23 cellular contexts compared by ENCODE assay signal in genomic region chr7:123657304-123657685, GRCh38. TPM values are rescaled to one million over a fixed set of nuclear protein-coding genes. Genes with fewer than 3 reads are reported as not detected.
DNase-seq lines count a peak whose midpoint lies in the region; ATAC-seq, FAIRE-seq and TF ChIP-seq lines count a peak whose summit lies in the region.
"Had no signal": no experiment of that assay in that cellular context is flagged by ENCODE, and none has a peak within 500 bp of the region (broad histone marks: within the 10 kb centered on the region; RNA-seq: fewer than 3 reads in every experiment).

No MANE protein-coding gene starts in this region.

- peaks cover 3% of the 10 kb centered on the region for H3K36me3 Mint-ChIP-seq in T-helper 17 cell (ENCODE audit: low read depth)

- no peak for FAIRE-seq in endothelial cell of umbilical vein (lab: Jason Lieb, UNC)
- FAIRE-seq: GM12878 had no signal

- H3K9ac ChIP-seq in endothelial cell of umbilical vein (replicated peaks; ENCODE audit: extremely low read depth, insufficient read depth, low read length), result no peak overlapping the region
- peak overlapping the region; percentile 93 to 99 (median 99) for H3K9ac ChIP-seq in skeletal muscle tissue (ENCODE audit: low read depth in 1 of 3, low read length in 3 of 3)
- H3K9ac ChIP-seq: BLaER1 had no signal

- peak; percentile 39 to 54 for ATAC-seq in left cardiac atrium
- peak; percentile 21 for ATAC-seq in mucosa of descending colon
- no peak for ATAC-seq in T-helper 17 cell
- ATAC-seq: GM12878, Panc1 had no signal

- POLR2A ChIA-PET in endothelial cell of umbilical vein (lab: Charles Lee), result no interaction called here

- TF ChIP-seq CTCF in endothelial cell of umbilical vein (IDR thresholded peaks at IDR 0.05; ENCODE audit: extremely low read depth in 1 of 2, insufficient read depth in 1 of 2, low read depth in 1 of 2, low read length in 2 of 2), result no peak
- no peak for TF ChIP-seq CTCF in mucosa of descending colon (IDR thresholded peaks at IDR 0.05)
- no peak for TF ChIP-seq CTCF in tibial nerve (IDR thresholded peaks at IDR 0.05)

- BruUV-seq in endothelial cell of umbilical vein (replicated peaks; lab: Mats Ljungman, UMichigan), result no TSS peak

- H4K20me1 ChIP-seq in endothelial cell of umbilical vein (replicated peaks; ENCODE audit: control insufficient read depth, extremely low read depth, insufficient read depth, low read length), result no peaks in the 10 kb centered on the region
- H4K20me1 ChIP-seq: BLaER1 had no signal

- no peaks in the 10 kb centered on the region for H3K4me1 Mint-ChIP-seq in T-helper 17 cell

- no peaks in the 10 kb centered on the region for H3K79me2 ChIP-seq in endothelial cell of umbilical vein (ENCODE audit: control insufficient read depth, insufficient read depth, low read length)

- peaks cover 38% of the 10 kb centered on the region for H3K27me3 Mint-ChIP-seq in T-helper 17 cell

- H3K9me1 ChIP-seq in endothelial cell of umbilical vein (replicated peaks; ENCODE audit: control insufficient read depth, extremely low read depth, insufficient read depth, low read length), result no peaks in the 10 kb centered on the region

- TF ChIP-seq POLR2A in endothelial cell of umbilical vein (IDR thresholded peaks at IDR 0.05; ENCODE audit: low read depth, low read length) (no peak), tibial nerve (IDR thresholded peaks at IDR 0.05) (no peak)

- dilution Hi-C loops in endothelial cell of umbilical vein (cut with MboI; ENCODE audit: extremely low pct_ligation_motif_present, low sequenced_read_pairs), result no loop called here

- H3K27ac ChIP-seq in endothelial cell of umbilical vein (ENCODE audit: insufficient read depth, low read depth, low read length) (no peak overlapping the region), skeletal muscle tissue (ENCODE audit: low read depth, low read length) (peak overlapping the region; percentile 98), tibial nerve (no peak overlapping the region)
- H3K27ac ChIP-seq: BLaER1, SJCRH30 had no signal

- no peak overlapping the region for H3K27ac Mint-ChIP-seq in T-helper 17 cell
- H3K27ac Mint-ChIP-seq: CD4-positive, alpha-beta T cell had no signal

- TF ChIP-seq EP300 in tibial nerve (IDR thresholded peaks at IDR 0.05), result no peak

- peaks cover 2% of the 10 kb centered on the region in 2 experiments for H3K27me3 ChIP-seq in endothelial cell of umbilical vein (ENCODE audit: control insufficient read depth in 2 of 2, insufficient read depth in 2 of 2, low read length in 2 of 2)
- no peaks in the 10 kb centered on the region for H3K27me3 ChIP-seq in skeletal muscle tissue (ENCODE audit: control insufficient read depth in 3 of 3, insufficient read depth in 3 of 3, low read length in 3 of 3)
- H3K27me3 ChIP-seq in tibial nerve, result no peaks in the 10 kb centered on the region
- H3K27me3 ChIP-seq: BLaER1, SJCRH30 had no signal

- WGBS in tibial nerve, 2 donors, result 70 to 71% methylated on average over 1 of the region's 1 CpG

- H3K4me1 ChIP-seq in endothelial cell of umbilical vein (ENCODE audit: control insufficient read depth, extremely low read depth, insufficient read depth, low read length) (peaks cover 4% of the 10 kb centered on the region), mucosa of descending colon (ENCODE audit: low read depth) (no peaks in the 10 kb centered on the region), skeletal muscle tissue (ENCODE audit: control insufficient read depth in 3 of 3, insufficient read depth in 3 of 3, low read length in 3 of 3) (peaks cover 4 to 8% (median 4%) of the 10 kb centered on the region in 3 donors), tibial nerve (no peaks in the 10 kb centered on the region)
- H3K4me1 ChIP-seq: BLaER1 had no signal

- H3K36me3 ChIP-seq in endothelial cell of umbilical vein (ENCODE audit: control insufficient read depth in 2 of 2, extremely low read depth in 1 of 2, insufficient read depth in 2 of 2, low read length in 2 of 2), result no peaks in the 10 kb centered on the region
- no peaks in the 10 kb centered on the region for H3K36me3 ChIP-seq in mucosa of descending colon (ENCODE audit: low read depth)
- peaks cover 18 to 48% (median 19%) of the 10 kb centered on the region in 3 donors for H3K36me3 ChIP-seq in skeletal muscle tissue (ENCODE audit: control insufficient read depth in 3 of 3, insufficient read depth in 3 of 3, low read length in 3 of 3)
- no peaks in the 10 kb centered on the region for H3K36me3 ChIP-seq in tibial nerve
- H3K36me3 ChIP-seq: BLaER1, SJCRH30 had no signal

- H3K4me3 Mint-ChIP-seq in T-helper 17 cell, result no peak overlapping the region
- H3K4me3 Mint-ChIP-seq: CD4-positive, alpha-beta T cell had no signal

- CTCF ChIA-PET in endothelial cell of umbilical vein (lab: Charles Lee), result interaction anchor here (0.7 kb wide), 1 partner anchor 34 kb away, joined by 3 read pairs; no protein-coding TSS in a partner anchor

- H3K9me3 ChIP-seq in endothelial cell of umbilical vein (replicated peaks; ENCODE audit: control insufficient read depth, insufficient read depth, low read length), result no peaks in the 10 kb centered on the region
- H3K9me3 ChIP-seq in mucosa of descending colon, result no peaks in the 10 kb centered on the region
- H3K9me3 ChIP-seq in skeletal muscle tissue (ENCODE audit: control insufficient read depth in 3 of 3, low read length in 3 of 3), result no peaks in the 10 kb centered on the region
- no peaks in the 10 kb centered on the region for H3K9me3 ChIP-seq in tibial nerve
- no peaks in the 10 kb centered on the region for H3K9me3 ChIP-seq in T-helper 17 cell (ENCODE audit: control insufficient read depth, low read length, poor library complexity, severe bottlenecking)
- H3K9me3 ChIP-seq: BLaER1, SJCRH30 had no signal

- DNase-seq in endothelial cell of umbilical vein (ENCODE audit: low read depth, low spot score), result no peak
- DNase-seq in left cardiac atrium, result no peak
- no peak for DNase-seq in mucosa of descending colon
- DNase-seq in tibial nerve (ENCODE audit: low spot score in 2 of 2), result no peak
- no peak for DNase-seq in T-helper 17 cell
- DNase-seq in NCI-H1105 (lab: John Stamatoyannopoulos, UW), result no peak
- DNase-seq: CD4-positive, alpha-beta T cell; COR-L47; DND-41; H7; KBM-7; MM.1S; NCI-H1092; NCI-H1436 treated with DMSO at 0.1 percent for 48 hours; NCI-H1930; NCI-H2227 treated with DMSO at 0.1 percent for 48 hours; NCI-H510A treated with DMSO at 0.1 percent for 48 hours; NCI-H748 treated with DMSO at 0.1 percent for 48 hours; SJCRH30 had no signal

- H3K4me3 ChIP-seq in endothelial cell of umbilical vein (replicated peaks in 1 of 3; ENCODE audit: insufficient read depth in 1 of 3, low read depth in 1 of 3, low read length in 3 of 3) (no peak overlapping the region), mucosa of descending colon (no peak overlapping the region), skeletal muscle tissue (ENCODE audit: low read length in 3 of 3) (peak overlapping the region; percentile 73 to 95 (median 92)), tibial nerve (no peak overlapping the region)
- H3K4me3 ChIP-seq: BLaER1, GM12878, SJCRH30 had no signal

- intact Hi-C loops in endothelial cell of umbilical vein (cut with micrococcal nuclease), result no loop called here
- intact Hi-C loops in left cardiac atrium (cut with DNase I), result no loop called here
- intact Hi-C loops in mucosa of descending colon (cut with DNase I, micrococcal nuclease), result no loop called here

- H3K4me2 ChIP-seq in endothelial cell of umbilical vein (ENCODE audit: insufficient read depth, low read length), result no peak overlapping the region
- H3K4me2 ChIP-seq: BLaER1 had no signal

- H2AFZ ChIP-seq in endothelial cell of umbilical vein (ENCODE audit: low read depth, low read length), result peak overlapping the region; percentile 26

TF ChIP-seq in endothelial cell of umbilical vein, 7 proteins besides CTCF, POLR2A, EP300 and RAD21:
- TF ChIP-seq GATA2 (IDR thresholded peaks at IDR 0.05; ENCODE audit: insufficient read depth, insufficient read length, low read depth, low read length), result no peak
- no peak for TF ChIP-seq FOS (IDR thresholded peaks at IDR 0.05; ENCODE audit: borderline replicate concordance, insufficient read depth, low read length)

RNA-seq across cellular contexts. Expression of gene LMOD2, which starts 1.6 kb away (rescaled TPM):
- total RNA-seq in endothelial cell of umbilical vein, result not detected in 2 replicates
- polyA plus RNA-seq in endothelial cell of umbilical vein, result not detected in 2 replicates
- 0.03 TPM in 1 of 2 replicates, not detected in the other for polyA plus RNA-seq in endothelial cell of umbilical vein (2011; cell fraction: cytosol; rRNA removed)
- polyA plus RNA-seq in endothelial cell of umbilical vein (2011; cell fraction: nucleus; rRNA removed), result 0.08 TPM in 1 of 2 replicates, not detected in the other
- polyA plus RNA-seq in endothelial cell of umbilical vein (2012), result not detected in 2 replicates
- not detected in 2 replicates for polyA minus RNA-seq in endothelial cell of umbilical vein
- not detected for polyA minus RNA-seq in endothelial cell of umbilical vein (2011; cell fraction: cytosol; rRNA and poly(A)+ RNA removed)
- polyA minus RNA-seq in endothelial cell of umbilical vein (2011; cell fraction: nucleus; rRNA and poly(A)+ RNA removed), result not detected in 2 replicates
- total RNA-seq in left cardiac atrium, result 100 to 1,000 TPM; 220 to 376 TPM
- total RNA-seq in mucosa of descending colon, result under 1 TPM in 1 of 3 donors, not detected in 2; 0.63 TPM
- 34.4 TPM for total RNA-seq in skeletal muscle tissue
- not detected for total RNA-seq in tibial nerve
- not detected for total RNA-seq in T-helper 17 cell
- total RNA-seq: CD4-positive, alpha-beta T cell; GM12878; H7 had no signal
- polyA plus RNA-seq: GM12878 had no signal

RNA-seq across cellular contexts. Expression of gene ASB15, which starts 55.7 kb away (rescaled TPM):
- total RNA-seq in endothelial cell of umbilical vein (not detected in 2 replicates), left cardiac atrium (10 to 100 TPM; 18.9 to 34.3 TPM), mucosa of descending colon (not detected), skeletal muscle tissue (2.6 TPM), tibial nerve (not detected), T-helper 17 cell (not detected)
- polyA plus RNA-seq in endothelial cell of umbilical vein, result not detected in 2 replicates
- polyA plus RNA-seq in endothelial cell of umbilical vein (2011; cell fraction: cytosol; rRNA removed), result not detected in 2 replicates
- polyA plus RNA-seq in endothelial cell of umbilical vein (2011; cell fraction: nucleus; rRNA removed), result not detected in 2 replicates
- not detected in 2 replicates for polyA plus RNA-seq in endothelial cell of umbilical vein (2012)
- polyA minus RNA-seq in endothelial cell of umbilical vein, result not detected in 2 replicates
- polyA minus RNA-seq in endothelial cell of umbilical vein (2011; cell fraction: cytosol; rRNA and poly(A)+ RNA removed), result not detected
- not detected in 2 replicates for polyA minus RNA-seq in endothelial cell of umbilical vein (2011; cell fraction: nucleus; rRNA and poly(A)+ RNA removed)
- total RNA-seq: CD4-positive, alpha-beta T cell; GM12878; H7; SJCRH30 had no signal
- polyA plus RNA-seq: GM12878 had no signal

Comparison
In these comparisons a context has a peak if more than half of its experiments do, and no peak if none do; other contexts are left out.
1. H3K4me3 ChIP-seq: peak in skeletal muscle tissue (3 of 3); none in endothelial cell of umbilical vein (0 of 3), mucosa of descending colon (single experiment) and tibial nerve (0 of 4).
2. RNA of gene LMOD2, which starts 1.6 kb away (total RNA-seq): 220 to 376 TPM in left cardiac atrium and 34.4 TPM in skeletal muscle tissue (single experiment); not detected in endothelial cell of umbilical vein, 0.63 TPM in mucosa of descending colon, not detected in tibial nerve and not detected in T-helper 17 cell; every median in the first group is over 10 times any median in the second.